In genomic region chr5:66642538-66642937, GRCh38 we compare ENCODE assay signal across 2 cellular contexts.
TF ChIP-seq lines count a peak whose summit lies in the region.

No MANE protein-coding gene starts in this region.

TF ChIP-seq in HEK293, 187 proteins besides CTCF, POLR2A, EP300 and RAD21:
- no peak for TF ChIP-seq SALL2 (tag by site-specific recombination; IDR thresholded peaks at IDR 0.05; ENCODE audit: borderline replicate concordance)
- TF ChIP-seq ZNF341 (tag by site-specific recombination; IDR thresholded peaks at IDR 0.05; ENCODE audit: low read depth): no peak
- peak; percentile 55; the same call in 1 of the 2 replicates for TF ChIP-seq SP7 (tag by site-specific recombination; IDR thresholded peaks at IDR 0.05)
- no peak for TF ChIP-seq ZNF521 (tag by site-specific recombination; IDR thresholded peaks at IDR 0.05)
- no peak for TF ChIP-seq INSM2 (tag by site-specific recombination; IDR thresholded peaks at IDR 0.05)
- no peak for TF ChIP-seq ZNF132 (tag by site-specific recombination; IDR thresholded peaks at IDR 0.05; ENCODE audit: borderline replicate concordance)
- TF ChIP-seq ZFP69B (tag by site-specific recombination; IDR thresholded peaks at IDR 0.05): no peak
- TF ChIP-seq BCL11B (tag by site-specific recombination; IDR thresholded peaks at IDR 0.05; ENCODE audit: low read depth): no peak
- TF ChIP-seq, protein P1, sequence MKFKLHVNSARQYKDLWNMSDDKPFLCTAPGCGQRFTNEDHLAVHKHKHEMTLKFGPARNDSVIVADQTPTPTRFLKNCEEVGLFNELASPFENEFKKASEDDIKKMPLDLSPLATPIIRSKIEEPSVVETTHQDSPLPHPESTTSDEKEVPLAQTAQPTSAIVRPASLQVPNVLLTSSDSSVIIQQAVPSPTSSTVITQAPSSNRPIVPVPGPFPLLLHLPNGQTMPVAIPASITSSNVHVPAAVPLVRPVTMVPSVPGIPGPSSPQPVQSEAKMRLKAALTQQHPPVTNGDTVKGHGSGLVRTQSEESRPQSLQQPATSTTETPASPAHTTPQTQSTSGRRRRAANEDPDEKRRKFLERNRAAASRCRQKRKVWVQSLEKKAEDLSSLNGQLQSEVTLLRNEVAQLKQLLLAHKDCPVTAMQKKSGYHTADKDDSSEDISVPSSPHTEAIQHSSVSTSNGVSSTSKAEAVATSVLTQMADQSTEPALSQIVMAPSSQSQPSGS (tag by site-specific recombination; IDR thresholded peaks at IDR 0.05; ENCODE audit: low read depth): peak; percentile 87
- TF ChIP-seq ZFP37 (tag by site-specific recombination; IDR thresholded peaks at IDR 0.05): no peak
- TF ChIP-seq ZNF629 (tag by site-specific recombination; IDR thresholded peaks at IDR 0.05): 0 out of 2 replicates have a peak, but pooled peaks have one; percentile 26
TF ChIP-seq in HEK293: peak in this region for 3.

TF ChIP-seq in HepG2, 621 proteins besides CTCF, POLR2A, EP300 and RAD21:
- TF ChIP-seq ATF7 (IDR thresholded peaks at IDR 0.05): peak; percentile 81
- TF ChIP-seq ATF7 (CRISPR knock-in tag; IDR thresholded peaks at IDR 0.05): no peak
- TF ChIP-seq ZNF230 (CRISPR knock-in tag; IDR thresholded peaks at IDR 0.05): no peak
